Comparison of ENCODE assay signal across 11 cellular contexts in the genomic region with DNA sequence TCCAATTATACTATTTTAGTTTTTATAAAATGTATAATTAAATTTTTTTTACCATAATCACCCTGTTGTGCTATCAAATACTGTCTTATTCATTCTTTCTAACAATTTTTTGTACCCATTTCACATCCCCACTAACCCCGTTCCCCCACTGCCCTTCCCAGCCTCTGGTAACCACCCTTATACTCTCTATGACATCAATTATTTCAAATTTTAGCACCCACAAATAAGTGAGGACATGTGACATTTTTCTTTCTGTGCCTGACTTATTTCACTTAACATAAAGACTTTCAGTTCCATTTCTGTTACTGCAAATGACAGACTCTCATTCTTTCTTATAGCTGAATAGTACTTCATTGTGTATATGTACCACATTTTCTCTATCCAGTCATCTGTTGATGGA. TPM values are rescaled to one million over a fixed set of nuclear protein-coding genes. Genes with fewer than 3 reads are reported as not detected.
DNase-seq lines count a peak whose midpoint lies in the region; ATAC-seq, FAIRE-seq and TF ChIP-seq lines count a peak whose summit lies in the region.
"Not testable (repeated sequence)": the region's sequence is repeated elsewhere in the genome, so short reads cannot be mapped to it uniquely, and the experiment has no call there.
"Had no signal": no experiment of that assay in that cellular context is flagged by ENCODE, and none has a peak within 500 bp of the region (broad histone marks: within the 10 kb centered on the region; RNA-seq: fewer than 3 reads in every experiment).

No MANE protein-coding gene starts in this region.

- H3K79me2 ChIP-seq in astrocyte (ENCODE audit: insufficient read depth, low read length); GM12878 (ENCODE audit: control insufficient read depth, insufficient read depth, low read length): not testable (repeated sequence)

- intact Hi-C loops in GM12878 (cut with micrococcal nuclease; ENCODE audit: unreplicated experiment): not testable (repeated sequence)

- TF ChIP-seq RAD21 in GM12878 (IDR thresholded peaks at IDR 0.05; ENCODE audit: insufficient read depth, low read depth, low read length): not testable (repeated sequence)

- H3K4me1 ChIP-seq in astrocyte (ENCODE audit: insufficient read depth, low read length); GM12878 (ENCODE audit: control insufficient read depth, insufficient read depth, low read length): not testable (repeated sequence)

- CTCF ChIA-PET in GM12878 (lab: Yijun Ruan, JAX): not testable (repeated sequence)

- SMC1A ChIA-PET in GM12878 (lab: Charles Lee; ENCODE audit: uncharacterized antibody, unreplicated experiment): not testable (repeated sequence)

- in situ Hi-C loops in GM12878 (cut with MboI): not testable (repeated sequence)

- ATAC-seq in GM12878: not testable (repeated sequence)

- FAIRE-seq in astrocyte (lab: Jason Lieb, UNC); GM12878 (lab: Jason Lieb, UNC): not testable (repeated sequence)

- not testable (repeated sequence) for H3K36me3 Mint-ChIP-seq in astrocyte (ENCODE audit: low read depth, unreplicated experiment)

- H4K20me1 ChIP-seq in astrocyte (ENCODE audit: insufficient read depth, low read length); GM12878 (ENCODE audit: control insufficient read depth, insufficient read depth): not testable (repeated sequence)

- not testable (repeated sequence) for H3K4me2 ChIP-seq in astrocyte (ENCODE audit: low read length); GM12878 (ENCODE audit: control insufficient read depth, insufficient read depth)

- TF ChIP-seq CTCF in astrocyte (IDR thresholded peaks at IDR 0.05; ENCODE audit: insufficient read depth, low read depth, low read length); GM12878 (IDR thresholded peaks at IDR 0.05 in 2 of 3, conservative IDR thresholded peaks at IDR 0.05 in 1 of 3; ENCODE audit: control insufficient read depth in 2 of 3, extremely low read depth in 1 of 3, insufficient read depth in 1 of 3, low read depth in 3 of 3, low read length in 3 of 3): not testable (repeated sequence)

- not testable (repeated sequence) for H3K4me1 Mint-ChIP-seq in astrocyte (ENCODE audit: low read depth, unreplicated experiment)

- not testable (repeated sequence) for H3K36me3 ChIP-seq in astrocyte (ENCODE audit: insufficient read depth, low read length); GM12878 (ENCODE audit: control insufficient read depth in 2 of 2, insufficient read depth in 2 of 2, low read length in 1 of 2)

- H3K27ac ChIP-seq in astrocyte (ENCODE audit: low read depth, low read length); GM12878 (ENCODE audit: control insufficient read depth, insufficient read depth): not testable (repeated sequence)

- H3K27me3 ChIP-seq in astrocyte (ENCODE audit: insufficient read depth, low read length); GM12878 (replicated peaks in 1 of 2; ENCODE audit: control insufficient read depth in 2 of 2, insufficient read depth in 2 of 2, low read length in 1 of 2): not testable (repeated sequence)

- H2AFZ ChIP-seq in astrocyte (ENCODE audit: low read depth, low read length); GM12878 (ENCODE audit: control insufficient read depth, low read depth, low read length): not testable (repeated sequence)

- H3K27ac Mint-ChIP-seq in astrocyte (ENCODE audit: unreplicated experiment): not testable (repeated sequence)

- not testable (repeated sequence) for TF ChIP-seq POLR2A in GM12878 (IDR thresholded peaks at IDR 0.05; ENCODE audit: low read depth, low read length)

- POLR2A ChIA-PET in GM12878 (lab: Charles Lee): not testable (repeated sequence)

- RAD21 ChIA-PET in GM12878 (lab: Charles Lee; ENCODE audit: unreplicated experiment): not testable (repeated sequence)

- H3K9me3 Mint-ChIP-seq in astrocyte (ENCODE audit: unreplicated experiment): not testable (repeated sequence)

- TF ChIP-seq EP300 in GM12878 (IDR thresholded peaks at IDR 0.05; ENCODE audit: borderline replicate concordance in 1 of 2, control insufficient read depth in 1 of 2, low read depth in 2 of 2, low read length in 2 of 2): not testable (repeated sequence)

- peak overlapping the region; percentile 54 for H3K4me3 Mint-ChIP-seq in astrocyte (ENCODE audit: unreplicated experiment)

- not testable (repeated sequence) for DNase-seq in astrocyte (ENCODE audit: low read depth); GM12878 (ENCODE audit: low read depth, low spot score)

- not testable (repeated sequence) for H3K4me3 ChIP-seq in astrocyte (ENCODE audit: insufficient read depth, low read depth, low read length); GM12878

- WGBS in GM12878 (ENCODE audit: insufficient coverage, insufficient replicate concordance, low lambda C conversion rate, missing lambda C conversion rate): 6% methylated on average over 1 of the region's 1 CpG

- not testable (repeated sequence) for H3K27me3 Mint-ChIP-seq in astrocyte (ENCODE audit: low read depth, unreplicated experiment)

- not testable (repeated sequence) for H3K9me3 ChIP-seq in astrocyte (ENCODE audit: insufficient read depth, low read depth, low read length); GM12878 (replicated peaks; ENCODE audit: control insufficient read depth, insufficient read depth, low read length)

- H3K9ac ChIP-seq in astrocyte (ENCODE audit: low read length); GM12878 (ENCODE audit: control insufficient read depth, insufficient read depth, low read length): not testable (repeated sequence)

- not testable (repeated sequence) for BruUV-seq in GM12878 (replicated peaks; lab: Mats Ljungman, UMichigan)

TF ChIP-seq in GM12878, 131 proteins besides CTCF, POLR2A, EP300 and RAD21:
- TF ChIP-seq RAD51 (IDR thresholded peaks at IDR 0.05) (peak; percentile 62), NBN (IDR thresholded peaks at IDR 0.05) (0 out of 2 replicates have a peak, but pooled peaks have one; percentile 26), MTA2 (IDR thresholded peaks at IDR 0.05; ENCODE audit: low read depth) (0 out of 2 replicates have a peak, but pooled peaks have one; percentile 27), ATF7 (IDR thresholded peaks at IDR 0.05; ENCODE audit: low read depth) (peak; percentile 59)
- TF ChIP-seq, protein P1, sequence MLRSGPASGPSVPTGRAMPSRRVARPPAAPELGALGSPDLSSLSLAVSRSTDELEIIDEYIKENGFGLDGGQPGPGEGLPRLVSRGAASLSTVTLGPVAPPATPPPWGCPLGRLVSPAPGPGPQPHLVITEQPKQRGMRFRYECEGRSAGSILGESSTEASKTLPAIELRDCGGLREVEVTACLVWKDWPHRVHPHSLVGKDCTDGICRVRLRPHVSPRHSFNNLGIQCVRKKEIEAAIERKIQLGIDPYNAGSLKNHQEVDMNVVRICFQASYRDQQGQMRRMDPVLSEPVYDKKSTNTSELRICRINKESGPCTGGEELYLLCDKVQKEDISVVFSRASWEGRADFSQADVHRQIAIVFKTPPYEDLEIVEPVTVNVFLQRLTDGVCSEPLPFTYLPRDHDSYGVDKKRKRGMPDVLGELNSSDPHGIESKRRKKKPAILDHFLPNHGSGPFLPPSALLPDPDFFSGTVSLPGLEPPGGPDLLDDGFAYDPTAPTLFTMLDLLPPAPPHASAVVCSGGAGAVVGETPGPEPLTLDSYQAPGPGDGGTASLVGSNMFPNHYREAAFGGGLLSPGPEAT (IDR thresholded peaks at IDR 0.05; ENCODE audit: low read depth): 0 out of 2 replicates have a peak, but pooled peaks have one; percentile 36
TF ChIP-seq in GM12878: peak in this region for 5; not testable (repeated sequence) for 126.

RNA-seq across cellular contexts. Expression of a gene that starts 5.0 kb away (rescaled TPM):
- not detected in 2 replicates for total RNA-seq in astrocyte
- total RNA-seq in GM12878 (2013; cell fraction: nucleolus; rRNA removed): not detected in 2 replicates
- total RNA-seq in GM12878 (2014; rRNA removed): not detected in 2 replicates
- total RNA-seq in GM12878 (2014; rRNA removed; fragmentation: Illumina TruSeq; extraction: Trizol): not detected in 2 replicates
- not detected in 2 replicates for total RNA-seq in GM12878 (2021)
- not detected for polyA plus RNA-seq in GM12878 (2011; ENCODE audit: low read depth)
- not detected in 2 replicates for polyA plus RNA-seq in GM12878 (2011; rRNA removed)
- polyA plus RNA-seq in GM12878 (2011; cell fraction: cytosol; rRNA removed): not detected in 2 replicates
- polyA plus RNA-seq in GM12878 (2011; cell fraction: nucleus; rRNA removed): not detected in 2 replicates
- not detected in 2 replicates for polyA plus RNA-seq in GM12878 (2012)
- polyA plus RNA-seq in GM12878 (2014; fragmentation: Illumina TruSeq; extraction: Trizol): not detected in 2 replicates
- polyA plus RNA-seq in GM12878 (2014; fragmentation: Nextera tagmentation; extraction: Ambion mirVana): not detected
- not detected in 2 replicates for polyA plus RNA-seq in GM12878 (2014; rRNA removed)
- polyA plus RNA-seq in GM12878 (2016; fragmentation: Nextera tagmentation; extraction: Ambion mirVana): not detected
- not detected in 2 replicates for polyA minus RNA-seq in GM12878 (2011; rRNA and poly(A)+ RNA removed)
- polyA minus RNA-seq in GM12878 (2011; cell fraction: cytosol; rRNA and poly(A)+ RNA removed): not detected in 2 replicates
- polyA minus RNA-seq in GM12878 (2011; cell fraction: nucleus; rRNA and poly(A)+ RNA removed): not detected in 2 replicates
- total RNA-seq: A172; CD4-positive, alpha-beta memory T cell; CD4-positive, alpha-beta T cell; CD4-positive, CD25-positive, alpha-beta regulatory T cell; CD8-positive, alpha-beta memory T cell; CD8-positive, alpha-beta T cell; Daoy had no signal
- polyA plus RNA-seq: A549; AG04450; CD4-positive, alpha-beta memory T cell; CD4-positive, CD25-positive, alpha-beta regulatory T cell; CD8-positive, alpha-beta memory T cell had no signal
